In the genomic region with DNA sequence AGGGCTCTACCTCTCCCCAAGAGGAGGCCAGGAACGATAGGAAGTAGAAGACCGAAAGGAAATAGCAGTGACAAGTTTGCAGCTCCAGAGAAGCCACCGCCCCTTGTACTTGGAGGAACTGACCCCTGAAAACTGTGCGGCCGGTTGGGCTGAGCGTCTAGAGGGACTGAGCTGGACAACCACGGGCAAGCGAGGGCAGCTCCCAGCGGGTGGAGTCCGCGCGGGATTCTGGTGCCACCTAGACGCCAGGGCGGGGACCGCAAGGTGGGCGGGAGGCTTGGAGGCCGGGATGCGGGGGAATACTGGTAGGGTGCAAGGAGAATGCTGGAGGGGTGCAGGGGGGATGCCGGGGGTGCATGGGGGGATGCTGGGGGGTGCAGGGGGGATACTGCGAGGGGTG, we compare ENCODE assay signal across 8 cellular contexts. TPM values are rescaled to one million over a fixed set of nuclear protein-coding genes. Genes with fewer than 3 reads are reported as not detected.
DNase-seq lines count a peak whose midpoint lies in the region; ATAC-seq and TF ChIP-seq lines count a peak whose summit lies in the region.

No MANE protein-coding gene starts in this region.

- no peaks in the 10 kb centered on the region for H4K20me1 ChIP-seq in mammary epithelial cell (ENCODE audit: insufficient read depth, low read length)

- H3K4me3 ChIP-seq in mammary epithelial cell (replicated peaks in 1 of 3; ENCODE audit: insufficient read depth in 1 of 3, low read depth in 2 of 3, low read length in 3 of 3) (peak overlapping the region in 1 of 3 experiments; percentile 22), transverse colon (peak overlapping the region in 1 of 4 donors; percentile 49)

- BruUV-seq in mammary epithelial cell (replicated peaks; lab: Mats Ljungman, UMichigan) = no TSS peak

- WGBS in mammary epithelial cell (ENCODE audit: low coverage, missing lambda C conversion rate) = 1% methylated on average over 12 of the region's 20 CpGs
- WGBS in transverse colon (ENCODE audit: low coverage in 1 of 2), 2 donors = 0 to 2% methylated on average over 7 to 14 of the region's 20 CpGs

- H3K4me1 ChIP-seq in mammary epithelial cell (ENCODE audit: insufficient read depth, low read length) = peaks cover 16% of the 10 kb centered on the region
- peaks cover 8 to 24% (median 18%) of the 10 kb centered on the region in 4 donors for H3K4me1 ChIP-seq in transverse colon

- dilution Hi-C loops in mammary epithelial cell (cut with HindIII; ENCODE audit: low sequenced_read_pairs) = loop anchor here (5.0 kb wide), 1 partner anchor 90 kb away; no protein-coding TSS in a partner anchor

- H3K9me3 ChIP-seq in mammary epithelial cell (replicated peaks; ENCODE audit: insufficient read depth, low read length) (no peaks in the 10 kb centered on the region), transverse colon (no peaks in the 10 kb centered on the region)

- H3K36me3 ChIP-seq in mammary epithelial cell (ENCODE audit: insufficient read depth, low read length) = no peaks in the 10 kb centered on the region
- no peaks in the 10 kb centered on the region for H3K36me3 ChIP-seq in transverse colon

- H2AFZ ChIP-seq in mammary epithelial cell (ENCODE audit: low read depth, low read length) = peak overlapping the region; percentile 80

- H3K79me2 ChIP-seq in mammary epithelial cell (ENCODE audit: insufficient read depth, low read length) = no peaks in the 10 kb centered on the region

- TF ChIP-seq POLR2A in transverse colon (IDR thresholded peaks at IDR 0.05) = no peak

- H3K27me3 ChIP-seq in mammary epithelial cell (ENCODE audit: insufficient read depth, low read length) (peaks cover 47% of the 10 kb centered on the region), transverse colon (peaks cover 78% of the 10 kb centered on the region)

- intact Hi-C loops in mammary epithelial cell (cut with micrococcal nuclease) = loop anchor here (1.0 kb wide), 2 partner anchors 112 to 133 kb away; no protein-coding TSS in a partner anchor
- intact Hi-C loops in transverse colon (cut with DNase I; ENCODE audit: low total_unique reads) = loop anchor here (5.0 kb wide), 1 partner anchor 135 kb away; no protein-coding TSS in a partner anchor

- H3K9ac ChIP-seq in mammary epithelial cell (ENCODE audit: insufficient read depth, low read length) = no peak overlapping the region

- no peak for ATAC-seq in GM18873 (IDR thresholded peaks at IDR 0.05; ENCODE audit: low FRiP score, unreplicated experiment)

- peak overlapping the region; percentile 65 for H3K4me2 ChIP-seq in mammary epithelial cell (ENCODE audit: insufficient read depth, low read depth, low read length)

- H3K27ac ChIP-seq in mammary epithelial cell (ENCODE audit: insufficient read depth, low read depth, low read length) (no peak overlapping the region), transverse colon (no peak overlapping the region)

- DNase-seq in DMS 273 (lab: John Stamatoyannopoulos, UW; ENCODE audit: unreplicated experiment) = peak; percentile 62
- DNase-seq in DMS 273 treated with DMSO at 0.1 percent for 48 hours (lab: John Stamatoyannopoulos, UW) = no peak
- DNase-seq in NCI-H146 (lab: John Stamatoyannopoulos, UW) = peak; percentile 76
- DNase-seq in mammary epithelial cell = peak; percentile 30
- peak; percentile 92 for DNase-seq in left kidney (ENCODE audit: low read depth, low spot score)
- DNase-seq in transverse colon = peak; percentile 66
- no peak for DNase-seq in NCI-H1105 treated with DMSO at 0.1 percent for 48 hours (lab: John Stamatoyannopoulos, UW)

- CTCF ChIA-PET in mammary epithelial cell (lab: Charles Lee; ENCODE audit: low non-redundant PET) = interaction anchor here (0.6 to 0.7 kb wide), 6 partner anchors 48 to 898 kb away, joined by 3 to 12 read pairs (median 6); no protein-coding TSS in a partner anchor

- no peak for TF ChIP-seq EP300 in transverse colon (IDR thresholded peaks at IDR 0.05; ENCODE audit: low read depth)

- in situ Hi-C loops in mammary epithelial cell (cut with MboI; ENCODE audit: low sequenced_read_pairs in 2 of 2) = no loop called here
- in situ Hi-C loops in transverse colon (cut with MboI; ENCODE audit: low pct_ligation_motif_present in 1 of 4, low pct_unique_long_range_greater_than_20kb in 1 of 4, low sequenced_read_pairs in 3 of 4) = no loop called here

- TF ChIP-seq CTCF in mammary epithelial cell (conservative IDR thresholded peaks at IDR 0.05 in 1 of 2, IDR thresholded peaks at IDR 0.05 in 1 of 2; ENCODE audit: extremely low read depth in 1 of 2, insufficient read depth in 1 of 2, low read depth in 1 of 2, low read length in 2 of 2) = peak; percentile 3 to 72
- peak; percentile 33 to 50 (median 40) for TF ChIP-seq CTCF in transverse colon (IDR thresholded peaks at IDR 0.05)

RNA-seq across cellular contexts. Expression of a gene that starts 1.3 kb away (rescaled TPM):
- total RNA-seq in mammary epithelial cell (not detected), transverse colon (1 to 10 TPM in 1 of 4 donors, under 1 TPM in 1, not detected in 2; 0.16 to 4.8 TPM)
- polyA plus RNA-seq in mammary epithelial cell = not detected
- not detected for polyA minus RNA-seq in mammary epithelial cell

RNA-seq across cellular contexts. Expression of a gene that starts 54.9 kb away (rescaled TPM):
- total RNA-seq in mammary epithelial cell (1 to 10 TPM; 1.0 to 5.8 TPM), transverse colon (10 to 100 TPM; 13.5 to 32.1 (median 20.4) TPM)
- polyA plus RNA-seq in mammary epithelial cell = 1.4 TPM
- 1.2 TPM for polyA minus RNA-seq in mammary epithelial cell

Comparison
In these comparisons a context has a peak if more than half of its experiments do, and no peak if none do; other contexts are left out.
1. DNase-seq: peak in DMS 273 (single experiment), NCI-H146 (single experiment), mammary epithelial cell (single experiment), left kidney (single experiment) and transverse colon (single experiment); none in DMS 273 treated with DMSO at 0.1 percent for 48 hours (single experiment) and NCI-H1105 treated with DMSO at 0.1 percent for 48 hours (single experiment).